ENCODE assay signal across 10 cellular contexts in genomic region chr2:112724611-112725525, GRCh38. TPM values are rescaled to one million over a fixed set of nuclear protein-coding genes. Genes with fewer than 3 reads are reported as not detected.
DNase-seq lines count a peak whose midpoint lies in the region; ATAC-seq and TF ChIP-seq lines count a peak whose summit lies in the region.
"Had no signal": no experiment of that assay in that cellular context is flagged by ENCODE, and none has a peak within 500 bp of the region (broad histone marks: within the 10 kb centered on the region; RNA-seq: fewer than 3 reads in every experiment).

No MANE protein-coding gene starts in this region.

- H3K27me3 Mint-ChIP-seq in activated B cell treated with CpG ODN at 0.5 μM for 24 hours (no peaks in the 10 kb centered on the region), neural crest cell (ENCODE audit: low read depth) (no peaks in the 10 kb centered on the region)

- H3K4me3 Mint-ChIP-seq in activated B cell treated with CpG ODN at 0.5 μM for 24 hours: no peak overlapping the region
- no peak overlapping the region for H3K4me3 Mint-ChIP-seq in neural crest cell

- H3K4me1 Mint-ChIP-seq in activated B cell treated with CpG ODN at 0.5 μM for 24 hours: peaks cover 23% of the 10 kb centered on the region
- no peaks in the 10 kb centered on the region for H3K4me1 Mint-ChIP-seq in neural crest cell

- no peaks in the 10 kb centered on the region for H3K36me3 Mint-ChIP-seq in activated B cell treated with CpG ODN at 0.5 μM for 24 hours (ENCODE audit: low read depth)
- H3K36me3 Mint-ChIP-seq in neural crest cell (ENCODE audit: low read depth): no peaks in the 10 kb centered on the region

- no peak for TF ChIP-seq CTCF in activated B cell treated with CpG ODN at 0.5 μM for 24 hours (IDR thresholded peaks at IDR 0.05)
- TF ChIP-seq CTCF in neural crest cell (conservative IDR thresholded peaks at IDR 0.05): peak; percentile 16

- no peaks in the 10 kb centered on the region for H3K9me3 Mint-ChIP-seq in activated B cell treated with CpG ODN at 0.5 μM for 24 hours
- H3K9me3 Mint-ChIP-seq in neural crest cell: no peaks in the 10 kb centered on the region

- DNase-seq in DMS 273 (lab: John Stamatoyannopoulos, UW; ENCODE audit: unreplicated experiment) (peak; percentile 59), DMS 273 treated with DMSO at 0.1 percent for 48 hours (lab: John Stamatoyannopoulos, UW) (no peak), KG1 (lab: John Stamatoyannopoulos, UW) (peak; percentile 33), activated B cell treated with CpG ODN at 0.5 μM for 24 hours (no peak), neural crest cell (ENCODE audit: low read depth, low spot score) (no peak), SHP77 treated with DMSO at 0.1 percent for 48 hours (lab: John Stamatoyannopoulos, UW) (no peak), COR-L47 (lab: John Stamatoyannopoulos, UW) (no peak)
- DNase-seq: activated gamma-delta T cell, NCI-H510A treated with DMSO at 0.1 percent for 48 hours had no signal

- peak overlapping the region; percentile 18 for H3K27ac Mint-ChIP-seq in activated B cell treated with CpG ODN at 0.5 μM for 24 hours
- no peak overlapping the region for H3K27ac Mint-ChIP-seq in neural crest cell (ENCODE audit: unreplicated experiment)

- POLR2A ChIA-PET in activated B cell treated with CpG ODN at 0.5 μM for 24 hours (lab: Charles Lee): interaction anchor here (0.9 to 4.1 kb wide), 10 partner anchors 16 to 156 kb away, joined by 3 to 38 read pairs (median 4); partner anchors contain the start of gene SLC20A1

- intact Hi-C loops in activated B cell treated with CpG ODN at 0.5 μM for 24 hours (cut with micrococcal nuclease): no loop called here

- ATAC-seq in activated B cell treated with CpG ODN at 0.5 μM for 24 hours (ENCODE audit: low read depth) (no peak), GM19452 (IDR thresholded peaks at IDR 0.05; ENCODE audit: unreplicated experiment) (no peak)

- CTCF ChIA-PET in activated B cell treated with CpG ODN at 0.5 μM for 24 hours (lab: Charles Lee): interaction anchor here (0.7 to 9.2 kb wide), 13 partner anchors 10 to 244 kb away, joined by 3 to 316 read pairs (median 19); partner anchors contain the start of gene SLC20A1

RNA-seq across cellular contexts. Expression of gene NT5DC4, which starts 4.0 kb away (rescaled TPM):
- total RNA-seq in activated B cell treated with CpG ODN at 0.5 μM for 24 hours: 1.4 and 2.1 TPM in 2 replicates
- not detected in 2 replicates for total RNA-seq in neural crest cell

RNA-seq across cellular contexts. Expression of gene CKAP2L, which starts 39.5 kb away (rescaled TPM):
- total RNA-seq in activated B cell treated with CpG ODN at 0.5 μM for 24 hours (1.2 TPM in 2 replicates), neural crest cell (27.4 and 31.3 TPM in 2 replicates)

RNA-seq across cellular contexts. Expression of gene IL1A, which starts 59.4 kb away (rescaled TPM):
- total RNA-seq in activated B cell treated with CpG ODN at 0.5 μM for 24 hours (1.4 and 1.9 TPM in 2 replicates), neural crest cell (not detected in 2 replicates)

Comparison
In these comparisons a context has a peak if more than half of its experiments do, and no peak if none do; other contexts are left out.
1. DNase-seq: peak in DMS 273 (single experiment) and KG1 (single experiment); none in DMS 273 treated with DMSO at 0.1 percent for 48 hours (single experiment), activated B cell treated with CpG ODN at 0.5 μM for 24 hours (single experiment), neural crest cell (single experiment), SHP77 treated with DMSO at 0.1 percent for 48 hours (single experiment) and COR-L47 (single experiment).
2. RNA of gene CKAP2L, which starts 39.5 kb away (total RNA-seq): 27.4 to 31.3 TPM in neural crest cell; 1.2 TPM in activated B cell treated with CpG ODN at 0.5 μM for 24 hours; every median in the first group is over 10 times any median in the second.